Comparison of ENCODE assay signal across 1 cellular context in genomic region chr3:142975316-142975995, GRCh38.
TF ChIP-seq lines count a peak whose summit lies in the region.

No MANE protein-coding gene starts in this region.

TF ChIP-seq in H1, 55 proteins besides CTCF, POLR2A, EP300 and RAD21 (continued from another document):
- TF ChIP-seq CHD7 (IDR thresholded peaks at IDR 0.05; ENCODE audit: insufficient replicate concordance, low read length): no peak
- no peak for TF ChIP-seq BACH1 (IDR thresholded peaks at IDR 0.05; ENCODE audit: low read length)
- TF ChIP-seq SRF (IDR thresholded peaks at IDR 0.05; ENCODE audit: low read depth, low read length): no peak
- no peak for TF ChIP-seq TAF1 (IDR thresholded peaks at IDR 0.05; ENCODE audit: low read depth, low read length)
- TF ChIP-seq GABPA (IDR thresholded peaks at IDR 0.05; ENCODE audit: borderline replicate concordance, insufficient read depth, low read length): no peak
- no peak for TF ChIP-seq KDM5A (IDR thresholded peaks at IDR 0.05; ENCODE audit: low read length)
- TF ChIP-seq TBP (IDR thresholded peaks at IDR 0.05; ENCODE audit: low read depth, low read length): no peak
- TF ChIP-seq EGR1 (IDR thresholded peaks at IDR 0.05; ENCODE audit: borderline replicate concordance, low read depth, low read length): no peak
- no peak for TF ChIP-seq ATF2 (IDR thresholded peaks at IDR 0.05; ENCODE audit: low read length)
- TF ChIP-seq SAP30 (IDR thresholded peaks at IDR 0.05; ENCODE audit: insufficient read depth, insufficient replicate concordance, low read length): no peak
- no peak for TF ChIP-seq SIN3A (conservative IDR thresholded peaks at IDR 0.05 in 1 of 2, IDR thresholded peaks at IDR 0.05 in 1 of 2; ENCODE audit: low read depth in 1 of 2, low read length in 2 of 2)
- TF ChIP-seq RFX5 (IDR thresholded peaks at IDR 0.05; ENCODE audit: borderline replicate concordance, low read depth, low read length): no peak
- TF ChIP-seq SIX5 (IDR thresholded peaks at IDR 0.05; ENCODE audit: low read depth, low read length): no peak
